ENCODE assay signal across 30 cellular contexts in the genomic region with DNA sequence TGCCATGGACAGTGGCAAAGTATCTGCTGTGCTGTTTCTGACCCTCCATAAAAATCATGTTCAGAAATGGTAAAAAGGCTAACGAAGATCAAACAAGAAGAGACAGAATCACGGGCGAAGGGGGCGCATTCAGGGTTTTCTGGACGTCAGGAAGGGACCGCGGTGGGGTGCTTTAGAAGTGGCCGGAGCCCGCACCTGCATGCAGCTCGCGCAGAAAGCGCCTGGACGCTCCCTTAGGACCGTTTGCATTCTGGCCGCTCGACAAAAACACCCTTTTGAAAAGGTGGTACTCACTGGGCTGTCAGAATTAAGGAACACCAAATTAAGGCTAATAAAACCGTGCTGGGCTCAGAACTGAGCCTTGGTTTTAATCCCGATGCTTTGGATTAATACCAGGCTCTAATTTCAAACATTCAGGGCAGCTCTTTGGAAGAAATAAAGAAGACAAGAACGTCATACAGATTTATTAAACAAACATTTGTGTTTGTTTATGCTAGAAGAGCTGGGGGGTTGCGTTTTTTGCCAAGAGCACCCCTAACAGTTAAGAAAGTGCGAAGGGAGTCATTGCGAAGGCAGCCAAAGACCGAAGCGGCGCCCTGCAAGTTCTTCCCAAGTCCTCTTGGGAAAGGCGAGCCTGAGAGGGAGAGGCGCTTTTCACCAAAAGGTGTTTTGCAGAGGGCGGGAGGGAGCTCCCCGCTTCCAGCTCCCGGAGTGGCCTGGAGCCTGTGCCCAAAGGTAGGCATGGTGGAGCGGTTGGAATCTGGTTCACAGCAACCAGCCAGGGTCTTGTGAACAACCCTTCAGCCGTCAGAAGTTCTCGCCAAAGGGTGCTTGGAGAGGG. TPM values are rescaled to one million over a fixed set of nuclear protein-coding genes. Genes with fewer than 3 reads are reported as not detected.
DNase-seq lines count a peak whose midpoint lies in the region; FAIRE-seq and TF ChIP-seq lines count a peak whose summit lies in the region.
"Had no signal": no experiment of that assay in that cellular context is flagged by ENCODE, and none has a peak within 500 bp of the region (broad histone marks: within the 10 kb centered on the region; RNA-seq: fewer than 3 reads in every experiment).

No MANE protein-coding gene starts in this region.

- H3K4me1 ChIP-seq in HUES64 (ENCODE audit: insufficient read depth, low read length) (peaks cover 20% of the 10 kb centered on the region), endothelial cell of umbilical vein (ENCODE audit: control insufficient read depth, extremely low read depth, insufficient read depth, low read length) (no peaks in the 10 kb centered on the region), suprapubic skin (peaks cover 8% of the 10 kb centered on the region)

- H3K27ac ChIP-seq in HUES64 (ENCODE audit: low read depth, low read length) (peak overlapping the region; percentile 3; the same call in 1 of the 2 replicates), endothelial cell of umbilical vein (ENCODE audit: insufficient read depth, low read depth, low read length) (no peak overlapping the region), suprapubic skin (no peak overlapping the region)
- H3K27ac ChIP-seq: skin epidermis, thoracic aorta had no signal

- no peak for TF ChIP-seq POLR2A in endothelial cell of umbilical vein (IDR thresholded peaks at IDR 0.05; ENCODE audit: low read depth, low read length)
- no peak for TF ChIP-seq POLR2A in suprapubic skin (IDR thresholded peaks at IDR 0.05)

- H3K4me3 ChIP-seq in HUES64 (ENCODE audit: low read length), result peak overlapping the region; percentile 37
- H3K4me3 ChIP-seq in endothelial cell of umbilical vein (replicated peaks in 1 of 3; ENCODE audit: insufficient read depth in 1 of 3, low read depth in 1 of 3, low read length in 3 of 3), result no peak overlapping the region
- H3K4me3 ChIP-seq in suprapubic skin, result peak overlapping the region; percentile 7
- H3K4me3 ChIP-seq: skin epidermis, thoracic aorta had no signal

- dilution Hi-C loops in endothelial cell of umbilical vein (cut with MboI; ENCODE audit: extremely low pct_ligation_motif_present, low sequenced_read_pairs), result no loop called here

- POLR2A ChIA-PET in endothelial cell of umbilical vein (lab: Charles Lee), result no interaction called here

- H2AFZ ChIP-seq in endothelial cell of umbilical vein (ENCODE audit: low read depth, low read length), result no peak overlapping the region

- TF ChIP-seq EP300 in suprapubic skin (IDR thresholded peaks at IDR 0.05), result no peak

- H4K20me1 ChIP-seq in endothelial cell of umbilical vein (replicated peaks; ENCODE audit: control insufficient read depth, extremely low read depth, insufficient read depth, low read length), result no peaks in the 10 kb centered on the region

- TF ChIP-seq CTCF in endothelial cell of umbilical vein (IDR thresholded peaks at IDR 0.05; ENCODE audit: extremely low read depth in 1 of 2, insufficient read depth in 1 of 2, low read depth in 1 of 2, low read length in 2 of 2) (no peak), suprapubic skin (IDR thresholded peaks at IDR 0.05) (no peak)

- H3K9me3 ChIP-seq in HUES64 (ENCODE audit: insufficient read depth, low read depth, low read length), result peaks cover 5% of the 10 kb centered on the region; the same call in 1 of the 2 replicates
- no peaks in the 10 kb centered on the region for H3K9me3 ChIP-seq in endothelial cell of umbilical vein (replicated peaks; ENCODE audit: control insufficient read depth, insufficient read depth, low read length)
- no peaks in the 10 kb centered on the region for H3K9me3 ChIP-seq in suprapubic skin
- H3K9me3 ChIP-seq: thoracic aorta had no signal

- H3K4me2 ChIP-seq in endothelial cell of umbilical vein (ENCODE audit: insufficient read depth, low read length), result no peak overlapping the region

- BruUV-seq in endothelial cell of umbilical vein (replicated peaks; lab: Mats Ljungman, UMichigan), result no TSS peak

- H3K36me3 ChIP-seq in HUES64 (ENCODE audit: insufficient read depth, low read length), result no peaks in the 10 kb centered on the region
- H3K36me3 ChIP-seq in endothelial cell of umbilical vein (ENCODE audit: control insufficient read depth in 2 of 2, extremely low read depth in 1 of 2, insufficient read depth in 2 of 2, low read length in 2 of 2), result no peaks in the 10 kb centered on the region
- no peaks in the 10 kb centered on the region for H3K36me3 ChIP-seq in suprapubic skin
- H3K36me3 ChIP-seq: thoracic aorta had no signal

- CTCF ChIA-PET in endothelial cell of umbilical vein (lab: Charles Lee), result no interaction called here

- H3K27me3 ChIP-seq in HUES64 (ENCODE audit: insufficient read depth, low read length) (peaks cover 100% of the 10 kb centered on the region), endothelial cell of umbilical vein (ENCODE audit: control insufficient read depth in 2 of 2, insufficient read depth in 2 of 2, low read length in 2 of 2) (peaks cover 42 to 60% of the 10 kb centered on the region in 2 experiments), suprapubic skin (peaks cover 51% of the 10 kb centered on the region)

- no peaks in the 10 kb centered on the region for H3K79me2 ChIP-seq in endothelial cell of umbilical vein (ENCODE audit: control insufficient read depth, insufficient read depth, low read length)

- intact Hi-C loops in endothelial cell of umbilical vein (cut with micrococcal nuclease), result no loop called here

- WGBS in HUES64, result 5% methylated on average over 33 of the region's 33 CpGs
- WGBS in suprapubic skin, result 6% methylated on average over 33 of the region's 33 CpGs

- H3K9ac ChIP-seq in HUES64 (ENCODE audit: low read depth, low read length), result no peak overlapping the region
- H3K9ac ChIP-seq in endothelial cell of umbilical vein (replicated peaks; ENCODE audit: extremely low read depth, insufficient read depth, low read length), result no peak overlapping the region

- DNase-seq in endothelial cell of umbilical vein (ENCODE audit: low read depth, low spot score) (no peak), left kidney (ENCODE audit: low read depth, low spot score) (peak; percentile 40), suprapubic skin (ENCODE audit: low spot score in 2 of 2) (no peak), SIG-M5 treated with dmso at 0.1 percent for 504 hours (lab: John Stamatoyannopoulos, UW; ENCODE audit: unreplicated experiment) (no peak), mucosa of gallbladder (ENCODE audit: low spot score) (no peak)
- no peak for DNase-seq in stimulated activated CD4-positive, alpha-beta T cell treated with anti-CD3 and anti-CD28 coated beads, Interleukin-15, amount 100 ng/mL, for 24 hours
- DNase-seq: activated CD4-positive, CD25-positive, alpha-beta regulatory T cell treated with anti-CD3 and anti-CD28 coated beads, Interleukin-2, amount 50 U/mL, for 72 hours; activated CD8-positive, alpha-beta T cell treated with anti-CD3 and anti-CD28 coated beads, Interleukin-2, amount 10 ng/mL, durations not matched to agents 7 days and 5 days; activated T-cell treated with anti-CD3 and anti-CD28 coated beads, Interleukin-2, amount 50 U/mL, for 1 hour; amniotic stem cell; CD4-positive, alpha-beta T cell; dermis blood vessel endothelial cell; DMS 273 treated with DMSO at 0.1 percent for 48 hours; hippocampal formation; Kasumi-1; left colon; NCI-H1048; NCI-H1930; NCI-H2227 treated with DMSO at 0.1 percent for 48 hours; Right ventricle myocardium superior; stimulated activated CD4-positive, alpha-beta T cell treated with anti-CD3 and anti-CD28 coated beads, Interleukin-2, amount 100 ng/mL, for 48 hours; stimulated activated naive B cell treated with anti-CD40 and anti-IgM and Interleukin-4, amounts not matched to agents 10 μg/mL and 1 μg/mL and 100 μg/mL, for 72 hours had no signal

- H3K9me1 ChIP-seq in endothelial cell of umbilical vein (replicated peaks; ENCODE audit: control insufficient read depth, extremely low read depth, insufficient read depth, low read length), result no peaks in the 10 kb centered on the region

- FAIRE-seq in endothelial cell of umbilical vein (lab: Jason Lieb, UNC), result no peak
- FAIRE-seq: G401.6 had no signal

TF ChIP-seq in endothelial cell of umbilical vein, 7 proteins besides CTCF, POLR2A, EP300 and RAD21:
- TF ChIP-seq POLR2AphosphoS5 (IDR thresholded peaks at IDR 0.05; ENCODE audit: insufficient read depth, low read depth, low read length) (no peak), JUN (IDR thresholded peaks at IDR 0.05; ENCODE audit: borderline replicate concordance, insufficient read depth, insufficient read length, low read depth) (no peak), EZH2 (IDR thresholded peaks at IDR 0.05; ENCODE audit: borderline replicate concordance, low read depth, low read length, severe bottlenecking) (peak; percentile 76), MYC (IDR thresholded peaks at IDR 0.05; ENCODE audit: low read depth, low read length) (no peak), FOS (IDR thresholded peaks at IDR 0.05; ENCODE audit: borderline replicate concordance, insufficient read depth, low read length) (no peak)

RNA-seq across cellular contexts. Expression of a gene that starts 47.7 kb away (rescaled TPM):
- 0.60 TPM for polyA plus RNA-seq in HUES64 (2013, experiment 1 of 2)
- polyA plus RNA-seq in HUES64 (2013, experiment 2 of 2), result 1.2 TPM
- total RNA-seq in endothelial cell of umbilical vein (not detected in 2 replicates), suprapubic skin (not detected), mucosa of gallbladder (not detected)
- not detected in 2 replicates for polyA plus RNA-seq in endothelial cell of umbilical vein
- polyA plus RNA-seq in endothelial cell of umbilical vein (2011; cell fraction: cytosol; rRNA removed), result not detected in 2 replicates
- not detected in 2 replicates for polyA plus RNA-seq in endothelial cell of umbilical vein (2011; cell fraction: nucleus; rRNA removed)
- not detected in 2 replicates for polyA plus RNA-seq in endothelial cell of umbilical vein (2012)
- not detected in 2 replicates for polyA minus RNA-seq in endothelial cell of umbilical vein
- not detected for polyA minus RNA-seq in endothelial cell of umbilical vein (2011; cell fraction: cytosol; rRNA and poly(A)+ RNA removed)
- not detected in 2 replicates for polyA minus RNA-seq in endothelial cell of umbilical vein (2011; cell fraction: nucleus; rRNA and poly(A)+ RNA removed)
- total RNA-seq: activated CD8-positive, alpha-beta T cell treated with anti-CD3 and anti-CD28 coated beads, Interleukin-2, amount 10 ng/mL, durations not matched to agents 7 days and 5 days; cardiac septum; dermis blood vessel endothelial cell; epithelial cell of proximal tubule; HT1080; left colon; progenitor cell of endocrine pancreas; Right ventricle myocardium superior; thoracic aorta had no signal

Comparison
In these comparisons a context has a peak if more than half of its experiments do, and no peak if none do; other contexts are left out.
1. H3K4me3 ChIP-seq: peak in HUES64 (single experiment) and suprapubic skin (single experiment); none in endothelial cell of umbilical vein (0 of 3).